10 cellular contexts compared by ENCODE assay signal in genomic region chr14:99737451-99737951, GRCh38. TPM values are rescaled to one million over a fixed set of nuclear protein-coding genes. Genes with fewer than 3 reads are reported as not detected.
DNase-seq lines count a peak whose midpoint lies in the region; ATAC-seq and TF ChIP-seq lines count a peak whose summit lies in the region.
"Had no signal": no experiment of that assay in that cellular context is flagged by ENCODE, and none has a peak within 500 bp of the region (broad histone marks: within the 10 kb centered on the region; RNA-seq: fewer than 3 reads in every experiment).

No MANE protein-coding gene starts in this region.

- H4K20me1 ChIP-seq in OCI-LY7 (ENCODE audit: insufficient read depth, low read length): no peaks in the 10 kb centered on the region

- H3K36me3 ChIP-seq in right lobe of liver (no peaks in the 10 kb centered on the region), tibial nerve (no peaks in the 10 kb centered on the region), OCI-LY7 (ENCODE audit: insufficient read depth, low read length) (no peaks in the 10 kb centered on the region)

- no peaks in the 10 kb centered on the region for H3K79me2 ChIP-seq in OCI-LY7 (ENCODE audit: insufficient read depth, low read depth, low read length)

- H3K9me2 ChIP-seq in OCI-LY7 (ENCODE audit: insufficient read depth, low read length): no peaks in the 10 kb centered on the region

- intact Hi-C loops in right lobe of liver (cut with DNase I): no loop called here
- intact Hi-C loops in OCI-LY7 (cut with micrococcal nuclease; ENCODE audit: unreplicated experiment): no loop called here

- H3K27me3 ChIP-seq in right lobe of liver: no peaks in the 10 kb centered on the region
- H3K27me3 ChIP-seq in tibial nerve: no peaks in the 10 kb centered on the region

- H3K4me3 ChIP-seq in right lobe of liver (peak overlapping the region; percentile 27 to 41 (median 35)), tibial nerve (peak overlapping the region; percentile 10 to 48 (median 42)), OCI-LY7 (ENCODE audit: low read depth, low read length, poor library complexity, severe bottlenecking) (no peak overlapping the region)

- H3K27ac ChIP-seq in cingulate gyrus (ENCODE audit: low read depth, low read length) (peak overlapping the region; percentile 23), right lobe of liver (peak overlapping the region in 1 of 3 donors; percentile 14), tibial nerve (peak overlapping the region in 2 of 4 donors; percentile 42 to 64), OCI-LY7 (ENCODE audit: low read depth, low read length, poor library complexity, severe bottlenecking) (no peak overlapping the region)
- H3K27ac ChIP-seq: HL-60 had no signal

- POLR2A ChIA-PET in OCI-LY7 (lab: Charles Lee): no interaction called here

- 40% methylated on average over 1 of the region's 26 CpGs for WGBS in right lobe of liver (ENCODE audit: insufficient coverage, low coverage, low lambda C conversion rate, missing lambda C conversion rate)
- 6 to 41% methylated on average over 4 to 15 of the region's 26 CpGs for WGBS in tibial nerve, 2 donors

- TF ChIP-seq CTCF in right lobe of liver (IDR thresholded peaks at IDR 0.05): no peak
- TF ChIP-seq CTCF in tibial nerve (IDR thresholded peaks at IDR 0.05): no peak
- TF ChIP-seq CTCF in OCI-LY7 (conservative IDR thresholded peaks at IDR 0.05; ENCODE audit: low read length): no peak

- no TSS peak for BruUV-seq in OCI-LY7 (replicated peaks; lab: Mats Ljungman, UMichigan)

- no peak overlapping the region for H2AFZ ChIP-seq in OCI-LY7 (ENCODE audit: low read length)

- H3K4me1 ChIP-seq in right lobe of liver (no peaks in the 10 kb centered on the region), tibial nerve (peaks cover 0 to 63% (median 5%) of the 10 kb centered on the region in 4 donors), OCI-LY7 (ENCODE audit: insufficient read depth, low read length, poor library complexity, severe bottlenecking) (no peaks in the 10 kb centered on the region)

- no peak for TF ChIP-seq EP300 in tibial nerve (IDR thresholded peaks at IDR 0.05)

- DNase-seq in DMS79 treated with DMSO at 0.1 percent for 48 hours (lab: John Stamatoyannopoulos, UW) (peak; percentile 48), DMS79 (lab: John Stamatoyannopoulos, UW) (no peak), right lobe of liver (peak in 1 of 3 donors; percentile 60), tibial nerve (ENCODE audit: low spot score in 2 of 2) (no peak), NCI-H1436 treated with DMSO at 0.1 percent for 48 hours (lab: John Stamatoyannopoulos, UW) (no peak), OCI-LY7 (ENCODE audit: low spot score) (no peak)
- DNase-seq: naive thymus-derived CD4-positive, alpha-beta T cell had no signal

- TF ChIP-seq POLR2A in right lobe of liver (IDR thresholded peaks at IDR 0.05): no peak
- TF ChIP-seq POLR2A in tibial nerve (IDR thresholded peaks at IDR 0.05): no peak

- ATAC-seq in right lobe of liver (peak; percentile 54 to 61 (median 59)), GM18520 (IDR thresholded peaks at IDR 0.05; ENCODE audit: unreplicated experiment) (no peak)
- ATAC-seq: naive thymus-derived CD4-positive, alpha-beta T cell had no signal

- CTCF ChIA-PET in OCI-LY7 (lab: Charles Lee; ENCODE audit: unreplicated experiment): no interaction called here

- no peaks in the 10 kb centered on the region for H3K9me3 ChIP-seq in right lobe of liver
- no peaks in the 10 kb centered on the region for H3K9me3 ChIP-seq in tibial nerve
- H3K9me3 ChIP-seq in OCI-LY7 (ENCODE audit: low read length): no peaks in the 10 kb centered on the region

- no peak overlapping the region for H3K4me2 ChIP-seq in OCI-LY7 (ENCODE audit: low read length)

RNA-seq across cellular contexts. Expression of gene CYP46A1, which starts 53.4 kb away (rescaled TPM):
- total RNA-seq in right lobe of liver (1 to 10 TPM in 1 of 6 experiments, under 1 TPM in 4, not detected in 1; 0.06 to 1.6 (median 0.42) TPM), tibial nerve (1 to 10 TPM; 1.2 to 3.7 (median 1.4) TPM), OCI-LY7 (2022) (10.8 and 11.0 TPM in 2 replicates)
- 2.0 and 4.1 TPM in 2 replicates for total RNA-seq in OCI-LY7 (2014; rRNA removed; shearing (Covaris generic))

RNA-seq across cellular contexts. Expression of gene EML1, which starts 55.7 kb away (rescaled TPM):
- total RNA-seq in right lobe of liver: 1 to 10 TPM; 3.3 to 6.8 (median 4.5) TPM
- total RNA-seq in tibial nerve: 10 to 100 TPM; 32.4 to 82.8 (median 55.2) TPM
- total RNA-seq in OCI-LY7 (2014; rRNA removed; shearing (Covaris generic)): not detected in 2 replicates
- not detected in 2 replicates for total RNA-seq in OCI-LY7 (2022)
- total RNA-seq: naive thymus-derived CD4-positive, alpha-beta T cell had no signal

Comparison
In these comparisons a context has a peak if more than half of its experiments do, and no peak if none do; other contexts are left out.
1. RNA of gene EML1, which starts 55.7 kb away (total RNA-seq): 32.4 to 82.8 TPM in tibial nerve; 3.3 to 6.8 TPM in right lobe of liver and not detected in OCI-LY7; every median in the first group is over 4 times any median in the second.